Comparison of ENCODE assay signal across 9 cellular contexts in the genomic region with DNA sequence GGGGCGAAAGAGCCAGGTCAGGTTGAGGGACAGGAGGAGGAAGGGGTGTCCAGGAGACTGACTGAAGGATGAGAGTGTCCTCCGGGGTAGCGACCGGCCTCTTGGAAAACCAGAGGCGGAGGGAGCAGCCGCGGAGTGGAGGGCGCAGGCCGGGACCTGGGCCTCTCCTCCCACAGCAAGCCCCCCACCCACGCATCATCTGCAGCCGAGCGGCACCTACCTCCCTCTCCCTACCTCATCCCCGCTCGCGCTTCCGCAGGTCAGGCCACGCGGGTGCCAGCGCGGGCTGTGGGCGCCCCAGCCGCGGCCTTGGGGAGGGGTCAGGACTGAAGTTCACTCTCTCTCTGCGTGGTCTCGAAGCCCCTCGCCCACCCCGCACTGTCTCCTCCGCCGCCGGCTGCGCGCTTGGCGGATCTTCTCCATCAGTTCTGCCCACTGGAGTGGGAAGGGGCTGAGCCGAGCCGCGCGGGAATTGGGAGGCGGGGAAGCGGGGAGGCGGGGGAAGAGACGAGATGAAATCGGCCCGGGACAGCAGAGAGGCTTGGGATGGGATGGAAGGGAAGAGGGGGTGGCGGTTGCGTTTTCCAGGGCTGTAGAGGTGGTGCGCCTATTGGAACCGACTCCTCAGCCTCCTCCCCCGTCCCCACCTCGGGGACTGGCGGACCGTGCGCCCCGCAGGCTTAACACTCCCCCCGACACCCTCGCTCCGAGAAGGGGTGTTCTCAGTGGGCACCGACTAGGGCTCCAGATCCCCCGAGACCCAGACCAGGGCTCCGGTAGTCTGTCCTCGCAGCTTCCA. TPM values are rescaled to one million over a fixed set of nuclear protein-coding genes. Genes with fewer than 3 reads are reported as not detected.
DNase-seq lines count a peak whose midpoint lies in the region; ATAC-seq and TF ChIP-seq lines count a peak whose summit lies in the region.
"Had no signal": no experiment of that assay in that cellular context is flagged by ENCODE, and none has a peak within 500 bp of the region (broad histone marks: within the 10 kb centered on the region; RNA-seq: fewer than 3 reads in every experiment).

No MANE protein-coding gene starts in this region.

- H3K4me1 Mint-ChIP-seq in HFFc6 (ENCODE audit: low read depth) = no peaks in the 10 kb centered on the region

- H3K9me3 ChIP-seq in HUES48 (ENCODE audit: control insufficient read depth, insufficient read depth, low read length) (no peaks in the 10 kb centered on the region), iPS-18c (ENCODE audit: control insufficient read depth, insufficient read depth, low read length) (peaks cover 12% of the 10 kb centered on the region)

- no peak overlapping the region for H3K4me3 Mint-ChIP-seq in HFFc6
- H3K4me3 Mint-ChIP-seq: dendritic cell treated with granulocyte-macrophage colony-stimulating factor and Interleukin-4, amounts not matched to agents 40 ng/mL and 50 ng/mL, for 4 days had no signal

- peaks cover 33% of the 10 kb centered on the region for H3K4me1 ChIP-seq in HUES48 (ENCODE audit: control insufficient read depth, insufficient read depth, low read length)

- H3K27ac ChIP-seq in HUES48 (ENCODE audit: low read depth, low read length) = peak overlapping the region; percentile 79

- TF ChIP-seq CTCF in HFFc6 (IDR thresholded peaks at IDR 0.05) = no peak

- no peaks in the 10 kb centered on the region for H3K36me3 ChIP-seq in HUES48 (ENCODE audit: control insufficient read depth, insufficient read depth, low read length)

- ATAC-seq in GM21786 (IDR thresholded peaks at IDR 0.05; ENCODE audit: unreplicated experiment) = no peak

- no peaks in the 10 kb centered on the region for H3K36me3 Mint-ChIP-seq in HFFc6 (ENCODE audit: low read depth)

- peak; percentile 46 for DNase-seq in astrocyte of the hippocampus (ENCODE audit: low read depth, low spot score)
- DNase-seq in skeletal muscle cell (ENCODE audit: low read depth) = no peak
- no peak for DNase-seq in HFFc6
- DNase-seq in SW480 (ENCODE audit: low spot score) = no peak
- DNase-seq in glomerular visceral epithelial cell (ENCODE audit: extremely low spot score) = no peak

- no peaks in the 10 kb centered on the region; the same call in 1 of the 2 replicates for H3K9me3 Mint-ChIP-seq in HFFc6
- H3K9me3 Mint-ChIP-seq: dendritic cell treated with granulocyte-macrophage colony-stimulating factor and Interleukin-4, amounts not matched to agents 40 ng/mL and 50 ng/mL, for 4 days had no signal

- H3K27ac Mint-ChIP-seq in HFFc6 = no peak overlapping the region
- H3K27ac Mint-ChIP-seq: dendritic cell treated with granulocyte-macrophage colony-stimulating factor and Interleukin-4, amounts not matched to agents 40 ng/mL and 50 ng/mL, for 4 days had no signal

- peaks cover 1% of the 10 kb centered on the region; the same call in 1 of the 2 replicates for H3K27me3 Mint-ChIP-seq in HFFc6 (ENCODE audit: insufficient read depth)

- H3K4me3 ChIP-seq in HUES48 (ENCODE audit: low read depth, low read length) (peak overlapping the region; percentile 88), iPS-18c (ENCODE audit: insufficient read depth, low read depth, low read length) (peak overlapping the region; percentile 61), skeletal muscle cell (ENCODE audit: low read depth, low read length) (peak overlapping the region; percentile 34)

- peak overlapping the region; percentile 38 for H3K9ac ChIP-seq in HUES48 (ENCODE audit: low read depth, low read length)

- no peaks in the 10 kb centered on the region; the same call in 1 of the 2 replicates for H3K27me3 ChIP-seq in HUES48 (ENCODE audit: control insufficient read depth, insufficient read depth, low read length)

RNA-seq across cellular contexts. Expression of gene NLGN4X, which starts 1.8 kb away (rescaled TPM):
- not detected for total RNA-seq in HFFc6 (2021; fragmentation: NEBNext Ultra II Directional; extraction: Animal tissue kit (Norgen Biotek cat#: 25700))

Comparison
In these comparisons a context has a peak if more than half of its experiments do, and no peak if none do; other contexts are left out.
1. H3K4me3 ChIP-seq: peak in every context shown above with its lines; median percentile 88 in HUES48; 61 in iPS-18c; 34 in skeletal muscle cell.